In the genomic region with DNA sequence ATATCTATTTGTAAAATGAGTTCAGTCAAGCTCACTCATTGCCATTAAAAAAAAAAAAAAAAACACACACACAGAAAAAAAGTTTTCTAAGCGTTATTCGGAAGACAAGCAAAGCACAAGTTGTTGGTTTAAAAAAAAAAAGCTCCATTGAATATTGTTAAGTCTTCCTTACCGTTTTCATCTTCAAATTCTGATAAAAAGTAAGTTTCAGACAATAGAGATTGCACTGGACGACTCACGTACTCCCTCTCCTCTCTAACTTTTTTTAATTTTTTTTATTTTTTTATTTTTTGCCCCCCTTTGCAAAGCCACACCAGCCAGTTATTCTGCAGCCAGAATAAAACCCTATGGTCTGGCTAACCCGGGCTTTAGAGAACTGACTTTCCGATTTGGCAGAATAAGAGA, we compare ENCODE assay signal across 8 cellular contexts. TPM values are rescaled to one million over a fixed set of nuclear protein-coding genes. Genes with fewer than 3 reads are reported as not detected.
DNase-seq lines count a peak whose midpoint lies in the region; ATAC-seq and TF ChIP-seq lines count a peak whose summit lies in the region.

No MANE protein-coding gene starts in this region.

- peak overlapping the region; percentile 75 to 91 for H3K27ac ChIP-seq in left lung

- H3K27ac Mint-ChIP-seq in activated naive CD8-positive, alpha-beta T cell treated with anti-CD3 and anti-CD28 coated beads, Interleukin-2, amount 10 ng/mL, durations not matched to agents 7 days and 5 days: peak overlapping the region; percentile 97
- peak overlapping the region; percentile 84 for H3K27ac Mint-ChIP-seq in type B pancreatic cell

- no peaks in the 10 kb centered on the region for H3K27me3 Mint-ChIP-seq in activated naive CD8-positive, alpha-beta T cell treated with anti-CD3 and anti-CD28 coated beads, Interleukin-2, amount 10 ng/mL, durations not matched to agents 7 days and 5 days
- H3K27me3 Mint-ChIP-seq in type B pancreatic cell: no peaks in the 10 kb centered on the region

- H3K4me1 ChIP-seq in left lung: peaks cover 7 to 30% of the 10 kb centered on the region in 2 donors

- H3K9me3 Mint-ChIP-seq in activated naive CD8-positive, alpha-beta T cell treated with anti-CD3 and anti-CD28 coated beads, Interleukin-2, amount 10 ng/mL, durations not matched to agents 7 days and 5 days: no peaks in the 10 kb centered on the region
- no peaks in the 10 kb centered on the region for H3K9me3 Mint-ChIP-seq in type B pancreatic cell

- H3K27me3 ChIP-seq in left lung: peaks cover 0 to 14% of the 10 kb centered on the region in 2 donors

- DNase-seq in activated naive CD8-positive, alpha-beta T cell treated with anti-CD3 and anti-CD28 coated beads, Interleukin-2, amount 10 ng/mL, durations not matched to agents 7 days and 5 days: no peak
- DNase-seq in left lung (no peak), type B pancreatic cell (ENCODE audit: extremely low spot score, unreplicated experiment) (no peak), anterior cingulate cortex (lab: John Stamatoyannopoulos, UW) (no peak), NCI-H446 treated with DMSO at 0.1 percent for 48 hours (lab: John Stamatoyannopoulos, UW) (no peak)
- no peak for DNase-seq in stimulated activated CD4-positive, alpha-beta T cell treated with anti-CD3 and anti-CD28 coated beads, Interleukin-1b, Interleukin-23, amount 100 ng/mL, for 48 hours

- H3K4me1 Mint-ChIP-seq in activated naive CD8-positive, alpha-beta T cell treated with anti-CD3 and anti-CD28 coated beads, Interleukin-2, amount 10 ng/mL, durations not matched to agents 7 days and 5 days: peaks cover 14% of the 10 kb centered on the region
- peaks cover 17% of the 10 kb centered on the region for H3K4me1 Mint-ChIP-seq in type B pancreatic cell (ENCODE audit: unreplicated experiment)

- H3K36me3 Mint-ChIP-seq in activated naive CD8-positive, alpha-beta T cell treated with anti-CD3 and anti-CD28 coated beads, Interleukin-2, amount 10 ng/mL, durations not matched to agents 7 days and 5 days: peaks cover 2% of the 10 kb centered on the region
- no peaks in the 10 kb centered on the region for H3K36me3 Mint-ChIP-seq in type B pancreatic cell

- TF ChIP-seq POLR2A in GM18505 (IDR thresholded peaks at IDR 0.05; ENCODE audit: borderline replicate concordance, extremely low read depth, insufficient read depth, insufficient read length): no peak

- peak; percentile 1 for ATAC-seq in GM18505 (IDR thresholded peaks at IDR 0.05; ENCODE audit: unreplicated experiment)
- peak; percentile 18 for ATAC-seq in HG02885 (IDR thresholded peaks at IDR 0.05; ENCODE audit: poor library complexity, unreplicated experiment)
- peak; percentile 11 for ATAC-seq in activated naive CD8-positive, alpha-beta T cell treated with anti-CD3 and anti-CD28 coated beads, Interleukin-2, amount 10 ng/mL, durations not matched to agents 7 days and 5 days (ENCODE audit: low read depth)
- ATAC-seq in left lung: peak; percentile 1

- H3K9me3 ChIP-seq in left lung: no peaks in the 10 kb centered on the region

- no peak overlapping the region for H3K4me3 Mint-ChIP-seq in activated naive CD8-positive, alpha-beta T cell treated with anti-CD3 and anti-CD28 coated beads, Interleukin-2, amount 10 ng/mL, durations not matched to agents 7 days and 5 days
- H3K4me3 Mint-ChIP-seq in type B pancreatic cell: no peak overlapping the region

- H3K36me3 ChIP-seq in left lung: no peaks in the 10 kb centered on the region

- H3K4me3 ChIP-seq in left lung: peak overlapping the region; percentile 42 to 46

- TF ChIP-seq CTCF in left lung (IDR thresholded peaks at IDR 0.05): no peak
- TF ChIP-seq CTCF in type B pancreatic cell (conservative IDR thresholded peaks at IDR 0.05): no peak

- POLR2A ChIA-PET in activated naive CD8-positive, alpha-beta T cell treated with anti-CD3 and anti-CD28 coated beads, Interleukin-2, amount 10 ng/mL, durations not matched to agents 7 days and 5 days (lab: Charles Lee): interaction anchor here (1.3 to 4.0 kb wide), 3 partner anchors 82 to 446 kb away, joined by 3 to 20 read pairs (median 17); a partner anchor contains a TSS

- intact Hi-C loops in left lung (cut with DNase I): loop anchor here in 1 of 2 donors (5.0 to 10.0 kb wide), 2 partner anchors 526 to 674 kb away; no protein-coding TSS in a partner anchor

RNA-seq across cellular contexts. Expression of a gene that starts 0.5 kb away (rescaled TPM):
- 1 to 10 TPM; 3.7 to 4.3 TPM for total RNA-seq in activated naive CD8-positive, alpha-beta T cell treated with anti-CD3 and anti-CD28 coated beads, Interleukin-2, amount 10 ng/mL, durations not matched to agents 7 days and 5 days
- total RNA-seq in left lung (1 to 10 TPM; 5.8 to 6.3 TPM), type B pancreatic cell (ENCODE audit: low replicate concordance) (3.0 and 4.2 TPM in 2 replicates)
